9 cellular contexts compared by ENCODE assay signal in genomic region chr9:107711528-107711927, GRCh38.
DNase-seq lines count a peak whose midpoint lies in the region; ATAC-seq and TF ChIP-seq lines count a peak whose summit lies in the region.
"Had no signal": no experiment of that assay in that cellular context is flagged by ENCODE, and none has a peak within 500 bp of the region (broad histone marks: within the 10 kb centered on the region; RNA-seq: fewer than 3 reads in every experiment).

No MANE protein-coding gene starts in this region.

- H2AFZ ChIP-seq in trophoblast cell (ENCODE audit: insufficient read depth, low read length, poor library complexity): no peak overlapping the region

- TF ChIP-seq CTCF in chondrocyte (IDR thresholded peaks at IDR 0.05) (no peak), glutamatergic neuron (IDR thresholded peaks at IDR 0.05; ENCODE audit: partially characterized antibody, unreplicated experiment) (no peak)

- H3K79me2 ChIP-seq in trophoblast cell (ENCODE audit: control insufficient read depth, insufficient read depth, low read length, poor library complexity): no peaks in the 10 kb centered on the region

- no CpG with 5 or more reads among the region's 6 CpGs for WGBS in trophoblast cell (ENCODE audit: extremely low coverage, insufficient coverage, insufficient read length)

- no peak overlapping the region for H3K4ac ChIP-seq in trophoblast cell (ENCODE audit: low read depth, low read length)

- ATAC-seq in HG03521 (IDR thresholded peaks at IDR 0.05; ENCODE audit: unreplicated experiment): no peak
- ATAC-seq in stimulated activated effector memory CD8-positive, alpha-beta T cell treated with anti-CD3 and anti-CD28 coated beads, Interleukin-12 subunit alpha, Interleukin-12 subunit beta, amount 100 ng/mL, for 72 hours: no peak
- ATAC-seq in HG02884 (IDR thresholded peaks at IDR 0.05; ENCODE audit: unreplicated experiment): no peak

- no peak overlapping the region for H3K4me2 ChIP-seq in trophoblast cell (ENCODE audit: low read length)

- no peak overlapping the region for H3K4me3 Mint-ChIP-seq in chondrocyte (ENCODE audit: unreplicated experiment)
- H3K4me3 Mint-ChIP-seq in glutamatergic neuron (ENCODE audit: unreplicated experiment): no peak overlapping the region
- H3K4me3 Mint-ChIP-seq in stimulated activated effector memory CD8-positive, alpha-beta T cell treated with anti-CD3 and anti-CD28 coated beads, Interleukin-12 subunit alpha, Interleukin-12 subunit beta, amount 100 ng/mL, for 72 hours: no peak overlapping the region
- H3K4me3 Mint-ChIP-seq: activated naive CD8-positive, alpha-beta T cell treated with anti-CD3 and anti-CD28 coated beads, Interleukin-2, amount 10 ng/mL, durations not matched to agents 7 days and 5 days had no signal

- no peaks in the 10 kb centered on the region for H3K79me1 ChIP-seq in trophoblast cell (ENCODE audit: low read length)

- no peak overlapping the region for H3K18ac ChIP-seq in trophoblast cell (ENCODE audit: low read length)

- H2BK12ac ChIP-seq in trophoblast cell (ENCODE audit: low read length): no peak overlapping the region

- H2BK120ac ChIP-seq in trophoblast cell (ENCODE audit: insufficient read depth, low read length, poor library complexity): no peak overlapping the region

- no peaks in the 10 kb centered on the region for H3K4me1 ChIP-seq in trophoblast cell (ENCODE audit: control insufficient read depth in 1 of 2, insufficient read depth in 2 of 2, low read length in 2 of 2)

- H4K91ac ChIP-seq in trophoblast cell (ENCODE audit: low read depth, low read length): no peak overlapping the region

- no peak overlapping the region for H2BK5ac ChIP-seq in trophoblast cell (ENCODE audit: low read depth, low read length, poor library complexity)

- DNase-seq in G401 (ENCODE audit: low spot score) (peak; percentile 82), NCI-H226 (peak; percentile 98), chondrocyte (ENCODE audit: low spot score) (no peak), trophoblast cell (peak; percentile 84 to 95), glutamatergic neuron (no peak)
- no peak for DNase-seq in stimulated activated effector memory CD8-positive, alpha-beta T cell treated with anti-CD3 and anti-CD28 coated beads, Interleukin-12 subunit alpha, Interleukin-12 subunit beta, amount 100 ng/mL, for 72 hours (ENCODE audit: low spot score in 2 of 2)
- DNase-seq: activated naive CD8-positive, alpha-beta T cell treated with anti-CD3 and anti-CD28 coated beads, Interleukin-2, amount 10 ng/mL, durations not matched to agents 7 days and 5 days had no signal

- peak overlapping the region; percentile 4 for H3K27ac Mint-ChIP-seq in chondrocyte (ENCODE audit: unreplicated experiment)
- H3K27ac Mint-ChIP-seq in glutamatergic neuron (ENCODE audit: unreplicated experiment): no peak overlapping the region
- H3K27ac Mint-ChIP-seq in stimulated activated effector memory CD8-positive, alpha-beta T cell treated with anti-CD3 and anti-CD28 coated beads, Interleukin-12 subunit alpha, Interleukin-12 subunit beta, amount 100 ng/mL, for 72 hours: no peak overlapping the region
- H3K27ac Mint-ChIP-seq: activated naive CD8-positive, alpha-beta T cell treated with anti-CD3 and anti-CD28 coated beads, Interleukin-2, amount 10 ng/mL, durations not matched to agents 7 days and 5 days had no signal

- H2AK5ac ChIP-seq in trophoblast cell (ENCODE audit: low read length): no peak overlapping the region

- no peak overlapping the region for H3K14ac ChIP-seq in trophoblast cell (ENCODE audit: low read length)

- no peaks in the 10 kb centered on the region for H3K9me3 ChIP-seq in trophoblast cell (ENCODE audit: insufficient read depth, low read depth, low read length)

- peak overlapping the region; percentile 24 for H3K9ac ChIP-seq in trophoblast cell (ENCODE audit: low read length)

- in situ Hi-C loops in G401 (cut with HindIII; ENCODE audit: low sequenced_read_pairs): no loop called here

- H3K4me3 ChIP-seq in trophoblast cell (ENCODE audit: low read depth, low read length): no peak overlapping the region

- no peaks in the 10 kb centered on the region for H3K27me3 ChIP-seq in trophoblast cell (ENCODE audit: insufficient read depth, low read length)

- no peak overlapping the region for H4K8ac ChIP-seq in trophoblast cell (ENCODE audit: low read depth, low read length)

- H3K27me3 Mint-ChIP-seq in chondrocyte (ENCODE audit: low read depth) (no peaks in the 10 kb centered on the region), glutamatergic neuron (ENCODE audit: unreplicated experiment) (peaks cover 11% of the 10 kb centered on the region)
- H3K27me3 Mint-ChIP-seq: activated naive CD8-positive, alpha-beta T cell treated with anti-CD3 and anti-CD28 coated beads, Interleukin-2, amount 10 ng/mL, durations not matched to agents 7 days and 5 days had no signal

- no peak overlapping the region for H3K23ac ChIP-seq in trophoblast cell (ENCODE audit: low read length)

- no peaks in the 10 kb centered on the region for H3K36me3 ChIP-seq in trophoblast cell (ENCODE audit: control insufficient read depth in 1 of 2, insufficient read depth in 2 of 2, low read length in 2 of 2)

- H3K9me3 Mint-ChIP-seq in chondrocyte (ENCODE audit: low read depth) (no peaks in the 10 kb centered on the region), glutamatergic neuron (ENCODE audit: unreplicated experiment) (peaks cover 3% of the 10 kb centered on the region)
- peaks cover 4% of the 10 kb centered on the region for H3K9me3 Mint-ChIP-seq in stimulated activated effector memory CD8-positive, alpha-beta T cell treated with anti-CD3 and anti-CD28 coated beads, Interleukin-12 subunit alpha, Interleukin-12 subunit beta, amount 100 ng/mL, for 72 hours

- no peak overlapping the region for H3K27ac ChIP-seq in trophoblast cell (ENCODE audit: low read depth, low read length)

- H3K4me1 Mint-ChIP-seq in chondrocyte (ENCODE audit: low read depth): peaks cover 36% of the 10 kb centered on the region
- no peaks in the 10 kb centered on the region for H3K4me1 Mint-ChIP-seq in glutamatergic neuron (ENCODE audit: low read depth, unreplicated experiment)
- H3K4me1 Mint-ChIP-seq in stimulated activated effector memory CD8-positive, alpha-beta T cell treated with anti-CD3 and anti-CD28 coated beads, Interleukin-12 subunit alpha, Interleukin-12 subunit beta, amount 100 ng/mL, for 72 hours: no peaks in the 10 kb centered on the region
- H3K4me1 Mint-ChIP-seq: activated naive CD8-positive, alpha-beta T cell treated with anti-CD3 and anti-CD28 coated beads, Interleukin-2, amount 10 ng/mL, durations not matched to agents 7 days and 5 days had no signal

- H3K36me3 Mint-ChIP-seq in chondrocyte (ENCODE audit: low read depth) (no peaks in the 10 kb centered on the region), glutamatergic neuron (ENCODE audit: unreplicated experiment) (no peaks in the 10 kb centered on the region)
- H3K36me3 Mint-ChIP-seq in stimulated activated effector memory CD8-positive, alpha-beta T cell treated with anti-CD3 and anti-CD28 coated beads, Interleukin-12 subunit alpha, Interleukin-12 subunit beta, amount 100 ng/mL, for 72 hours: no peaks in the 10 kb centered on the region
- H3K36me3 Mint-ChIP-seq: activated naive CD8-positive, alpha-beta T cell treated with anti-CD3 and anti-CD28 coated beads, Interleukin-2, amount 10 ng/mL, durations not matched to agents 7 days and 5 days had no signal

- H4K12ac ChIP-seq in trophoblast cell (ENCODE audit: low read depth, low read length): no peak overlapping the region

Comparison
In these comparisons a context has a peak if more than half of its experiments do, and no peak if none do; other contexts are left out.
1. DNase-seq: peak in G401 (single experiment), NCI-H226 (single experiment) and trophoblast cell (2 of 2); none in chondrocyte (single experiment), glutamatergic neuron (single experiment) and stimulated activated effector memory CD8-positive, alpha-beta T cell treated with anti-CD3 and anti-CD28 coated beads, Interleukin-12 subunit alpha, Interleukin-12 subunit beta, amount 100 ng/mL, for 72 hours (0 of 2).